35 cellular contexts compared by ENCODE assay signal in genomic region chr3:16415911-16416310, GRCh38.
DNase-seq lines count a peak whose midpoint lies in the region; ATAC-seq, FAIRE-seq and TF ChIP-seq lines count a peak whose summit lies in the region.
"Had no signal": no experiment of that assay in that cellular context is flagged by ENCODE, and none has a peak within 500 bp of the region (broad histone marks: within the 10 kb centered on the region; RNA-seq: fewer than 3 reads in every experiment).

No MANE protein-coding gene starts in this region.

- no peak overlapping the region for H2BK15ac ChIP-seq in mesenchymal stem cell (ENCODE audit: low read depth, poor library complexity, severe bottlenecking)

- H3K4me1 ChIP-seq in A549 (peaks cover 19% of the 10 kb centered on the region), adipocyte (ENCODE audit: control insufficient read depth, insufficient read depth, low read length) (peaks cover 31% of the 10 kb centered on the region), mesenchymal stem cell (ENCODE audit: control insufficient read depth, insufficient read depth, low read depth, low read length) (peaks cover 17% of the 10 kb centered on the region)
- H3K4me1 ChIP-seq: BE2C, foreskin keratinocyte, Peyer's patch had no signal

- no peak overlapping the region for H3K14ac ChIP-seq in mesenchymal stem cell (ENCODE audit: low read length in 2 of 2)

- no peak for ATAC-seq in A549
- ATAC-seq in HG02970 (IDR thresholded peaks at IDR 0.05; ENCODE audit: low FRiP score, unreplicated experiment): no peak
- no peak for ATAC-seq in GM21390 (IDR thresholded peaks at IDR 0.05; ENCODE audit: unreplicated experiment)
- ATAC-seq: CD8-positive, alpha-beta T cell; foreskin keratinocyte; heart left ventricle; HepG2; mucosa of descending colon; natural killer cell; stimulated activated naive CD8-positive, alpha-beta T cell treated with anti-CD3 and anti-CD28 coated beads, Interleukin-15, amount 100 ng/mL, for 72 hours had no signal

- H4K91ac ChIP-seq in mesenchymal stem cell (ENCODE audit: low read length): no peak overlapping the region

- no peak overlapping the region for H2BK12ac ChIP-seq in mesenchymal stem cell (ENCODE audit: low read length in 2 of 2)

- H3K9ac ChIP-seq in adipocyte (ENCODE audit: low read length) (no peak overlapping the region), mesenchymal stem cell (ENCODE audit: low read length) (no peak overlapping the region)

- H3K27me3 ChIP-seq in adipocyte (replicated peaks; ENCODE audit: control insufficient read depth, insufficient read depth, low read length) (no peaks in the 10 kb centered on the region), mesenchymal stem cell (ENCODE audit: control insufficient read depth in 1 of 2, insufficient read depth in 1 of 2, low read length in 2 of 2) (no peaks in the 10 kb centered on the region)
- H3K27me3 ChIP-seq: BE2C, foreskin keratinocyte, heart left ventricle, Peyer's patch had no signal

- no peak for TF ChIP-seq CTCF in A549 (IDR thresholded peaks at IDR 0.05)

- no peak overlapping the region for H3K23ac ChIP-seq in mesenchymal stem cell (ENCODE audit: low read length in 2 of 2)

- FAIRE-seq in A549 (lab: Jason Lieb, UNC): no peak
- peak; percentile 60 for FAIRE-seq in GM19239 (lab: Jason Lieb, UNC)
- FAIRE-seq: astrocyte, GM12891, HepG2, urothelium cell line had no signal

- peak overlapping the region; percentile 29 to 42; a peak in 3 of 6 replicates for H3K27ac ChIP-seq in A549
- H3K27ac ChIP-seq in mesenchymal stem cell (ENCODE audit: low read length, poor library complexity, severe bottlenecking): peak overlapping the region; percentile 89
- H3K27ac ChIP-seq: epithelial cell of prostate, foreskin keratinocyte, Peyer's patch, WERI-Rb-1 had no signal

- no peak overlapping the region for H2BK120ac ChIP-seq in mesenchymal stem cell (ENCODE audit: low read depth, low read length)

- POLR2A ChIA-PET in A549 (lab: Yijun Ruan, JAX): no interaction called here

- H3K4me2 ChIP-seq in A549 (0 out of 3 replicates have a peak overlapping the region, but pooled peaks have one; percentile 28), mesenchymal stem cell (ENCODE audit: low read length, poor library complexity, severe bottlenecking) (no peak overlapping the region)

- no peak overlapping the region for H2AFZ ChIP-seq in mesenchymal stem cell (ENCODE audit: low read depth, low read length)

- WGBS in A549 (ENCODE audit: missing lambda C conversion rate): 9% methylated on average over 1 of the region's 1 CpG
- 100% methylated on average over 1 of the region's 1 CpG for WGBS in mesenchymal stem cell

- no peak overlapping the region for H3K4me3 ChIP-seq in A549
- no peak overlapping the region for H3K4me3 ChIP-seq in adipocyte (ENCODE audit: low read length)
- H3K4me3 ChIP-seq in mesenchymal stem cell (ENCODE audit: insufficient read depth in 1 of 2, low read depth in 1 of 2, low read length in 2 of 2): no peak overlapping the region
- H3K4me3 ChIP-seq: heart left ventricle, mucosa of descending colon, Peyer's patch, skin epidermis had no signal

- no peak for DNase-seq in A549 (ENCODE audit: low read depth in 1 of 2, low spot score in 1 of 2)
- DNase-seq in GM19239 (ENCODE audit: insufficient read length, low spot score): no peak
- peak; percentile 60 for DNase-seq in adipocyte (ENCODE audit: low read depth)
- DNase-seq in mesenchymal stem cell: no peak
- DNase-seq in central memory CD4-positive, alpha-beta T cell: no peak
- no peak for DNase-seq in activated gamma-delta T cell treated with Interleukin-2 at 50 U/mL for 16 hours
- DNase-seq: activated CD4-positive, alpha-beta T cell treated with anti-CD3 and anti-CD28 coated beads for 4 hours; activated CD8-positive, alpha-beta memory T cell treated with anti-CD3 and anti-CD28 coated beads for 24 hours; activated effector memory CD4-positive, alpha-beta T cell treated with anti-CD3 and anti-CD28 coated beads, Interleukin-2, amount 50 U/mL, for 16 hours; activated T-cell treated with anti-CD3 and anti-CD28 coated beads for 4 hours; BE2C; CD8-positive, alpha-beta T cell; cortex of kidney; effector memory CD4-positive, alpha-beta T cell; foreskin keratinocyte; H7; heart left ventricle; islet precursor cell; mucosa of descending colon; MV-4-11; natural killer cell; NCI-H1436 treated with DMSO at 0.1 percent for 48 hours; Peyer's patch; SIG-M5; stimulated activated naive CD8-positive, alpha-beta T cell treated with anti-CD3 and anti-CD28 coated beads, Interleukin-15, amount 100 ng/mL, for 72 hours; T1000; WERI-Rb-1 had no signal

- no peak for TF ChIP-seq RAD21 in A549 (conservative IDR thresholded peaks at IDR 0.05 in 1 of 2, IDR thresholded peaks at IDR 0.05 in 1 of 2)

- H4K8ac ChIP-seq in mesenchymal stem cell (ENCODE audit: low read length): no peak overlapping the region

- H3K36me3 ChIP-seq in adipocyte (ENCODE audit: control insufficient read depth, insufficient read depth, low read length, severe bottlenecking) (no peaks in the 10 kb centered on the region), mesenchymal stem cell (ENCODE audit: control insufficient read depth in 1 of 2, insufficient read depth in 2 of 2, low read depth in 1 of 2, low read length in 2 of 2) (no peaks in the 10 kb centered on the region)
- H3K36me3 ChIP-seq: BE2C, heart left ventricle, Peyer's patch, WERI-Rb-1 had no signal

- no peak overlapping the region for H2AK5ac ChIP-seq in mesenchymal stem cell (ENCODE audit: low read length, severe bottlenecking)

- no peak overlapping the region for H2BK5ac ChIP-seq in mesenchymal stem cell (ENCODE audit: low read depth, low read length, poor library complexity, severe bottlenecking)

- TF ChIP-seq EP300 in A549 (IDR thresholded peaks at IDR 0.05): no peak

- TF ChIP-seq POLR2A in A549 (IDR thresholded peaks at IDR 0.05; ENCODE audit: low read length): no peak

- H3K18ac ChIP-seq in mesenchymal stem cell (ENCODE audit: low read depth in 1 of 2, low read length in 2 of 2): no peak overlapping the region

- H3K9me3 ChIP-seq in A549 (no peaks in the 10 kb centered on the region), adipocyte (ENCODE audit: control insufficient read depth, low read length) (no peaks in the 10 kb centered on the region), mesenchymal stem cell (ENCODE audit: control insufficient read depth, low read length) (no peaks in the 10 kb centered on the region)
- H3K9me3 ChIP-seq: BE2C, heart left ventricle, mucosa of descending colon, Peyer's patch had no signal

- H3K79me1 ChIP-seq in mesenchymal stem cell (replicated peaks; ENCODE audit: low read length, poor library complexity, severe bottlenecking): peaks cover 39% of the 10 kb centered on the region

- CTCF ChIA-PET in A549 (lab: Yijun Ruan, JAX): no interaction called here

- H3K4ac ChIP-seq in mesenchymal stem cell (ENCODE audit: low read depth in 1 of 2, low read length in 2 of 2): no peak overlapping the region

TF ChIP-seq in A549, 52 proteins besides CTCF, POLR2A, EP300 and RAD21:
- TF ChIP-seq BHLHE40 (IDR thresholded peaks at IDR 0.05; ENCODE audit: low read depth, low read length): no peak
- no peak for TF ChIP-seq ZNF302 (CRISPR knock-in tag; IDR thresholded peaks at IDR 0.05)
- no peak for TF ChIP-seq FOSL2 (IDR thresholded peaks at IDR 0.05)
- TF ChIP-seq FOSL2 (CRISPR knock-in tag; IDR thresholded peaks at IDR 0.05): no peak
- TF ChIP-seq RFX5 (IDR thresholded peaks at IDR 0.05): no peak
- no peak for TF ChIP-seq GATA3 (IDR thresholded peaks at IDR 0.05; ENCODE audit: borderline replicate concordance)
- no peak for TF ChIP-seq CBX2 (IDR thresholded peaks at IDR 0.05; ENCODE audit: borderline replicate concordance, low read depth)
- TF ChIP-seq, protein P1, sequence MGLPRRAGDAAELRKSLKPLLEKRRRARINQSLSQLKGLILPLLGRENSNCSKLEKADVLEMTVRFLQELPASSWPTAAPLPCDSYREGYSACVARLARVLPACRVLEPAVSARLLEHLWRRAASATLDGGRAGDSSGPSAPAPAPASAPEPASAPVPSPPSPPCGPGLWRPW (IDR thresholded peaks at IDR 0.05): no peak
TF ChIP-seq in A549: peak in this region for 0.
